In genomic region chr1:116431870-116432500, GRCh38 we compare ENCODE assay signal across 21 cellular contexts.
"Had no signal": no experiment of that assay in that cellular context is flagged by ENCODE, and none has a peak within 500 bp of the region (broad histone marks: within the 10 kb centered on the region; RNA-seq: fewer than 3 reads in every experiment).

No MANE protein-coding gene starts in this region.

- H3K27ac ChIP-seq: adrenal gland, neutrophil, upper lobe of right lung had no signal

- FAIRE-seq: colon, frontal cortex, kidney had no signal

- H3K4me1 ChIP-seq: adrenal gland, upper lobe of right lung had no signal

- H3K4me1 Mint-ChIP-seq: memory B cell; naive thymus-derived CD8-positive, alpha-beta T cell had no signal

- H3K27ac Mint-ChIP-seq: activated naive CD4-positive, alpha-beta T cell treated with anti-CD3 and anti-CD28 coated beads, Interleukin-2, amount 50 U/mL, for 72 hours; activated T-cell treated with anti-CD3 and anti-CD28 coated beads, Interleukin-2, amount 50 U/mL, for 72 hours; endodermal cell; memory B cell; naive thymus-derived CD8-positive, alpha-beta T cell had no signal

- H3K9me3 ChIP-seq: adrenal gland, mucosa of descending colon, neutrophil, upper lobe of right lung had no signal

- H3K9me3 Mint-ChIP-seq: activated naive CD4-positive, alpha-beta T cell treated with anti-CD3 and anti-CD28 coated beads, Interleukin-2, amount 50 U/mL, for 72 hours; activated T-cell treated with anti-CD3 and anti-CD28 coated beads, Interleukin-2, amount 50 U/mL, for 72 hours; memory B cell; naive thymus-derived CD8-positive, alpha-beta T cell had no signal

- H3K36me3 Mint-ChIP-seq: activated naive CD4-positive, alpha-beta T cell treated with anti-CD3 and anti-CD28 coated beads, Interleukin-2, amount 50 U/mL, for 72 hours; memory B cell; naive thymus-derived CD8-positive, alpha-beta T cell had no signal

- ATAC-seq: activated naive CD4-positive, alpha-beta T cell treated with anti-CD3 and anti-CD28 coated beads, Interleukin-2, amount 50 U/mL, for 72 hours; activated T-cell treated with anti-CD3 and anti-CD28 coated beads, Interleukin-2, amount 50 U/mL, for 72 hours; naive thymus-derived CD8-positive, alpha-beta T cell had no signal

- H3K27me3 Mint-ChIP-seq: memory B cell had no signal

- H3K36me3 ChIP-seq: adrenal gland, neutrophil, upper lobe of right lung had no signal

- H3K4me3 Mint-ChIP-seq: activated T-cell treated with anti-CD3 and anti-CD28 coated beads, Interleukin-2, amount 50 U/mL, for 72 hours; endodermal cell; memory B cell; naive thymus-derived CD8-positive, alpha-beta T cell had no signal

- H3K4me3 ChIP-seq: adrenal gland, mucosa of descending colon, upper lobe of right lung had no signal

- H3K27me3 ChIP-seq: adrenal gland, upper lobe of right lung had no signal

- DNase-seq: activated CD4-positive, alpha-beta T cell treated with anti-CD3 and anti-CD28 coated beads for 48 hours; activated CD4-positive, CD25-positive, alpha-beta regulatory T cell; activated CD8-positive, alpha-beta memory T cell treated with anti-CD3 and anti-CD28 coated beads, Interleukin-2, amount 50 U/mL, for 4 hours; activated effector memory CD4-positive, alpha-beta T cell treated with anti-CD3 and anti-CD28 coated beads, Interleukin-2, amount 50 U/mL, for 16 hours; activated T-cell treated with anti-CD3 and anti-CD28 coated beads, Interleukin-2, amount 50 U/mL, for 72 hours; adrenal gland; endodermal cell; erythroblast; head of caudate nucleus; kidney; mucosa of descending colon; naive thymus-derived CD8-positive, alpha-beta T cell; stimulated activated CD8-positive, alpha-beta memory T cell treated with anti-CD3 and anti-CD28 coated beads, Interleukin-4, amount 100 ng/mL, for 48 hours; stimulated activated naive CD4-positive, alpha-beta T cell; T1000; upper lobe of right lung had no signal
